In the genomic region with DNA sequence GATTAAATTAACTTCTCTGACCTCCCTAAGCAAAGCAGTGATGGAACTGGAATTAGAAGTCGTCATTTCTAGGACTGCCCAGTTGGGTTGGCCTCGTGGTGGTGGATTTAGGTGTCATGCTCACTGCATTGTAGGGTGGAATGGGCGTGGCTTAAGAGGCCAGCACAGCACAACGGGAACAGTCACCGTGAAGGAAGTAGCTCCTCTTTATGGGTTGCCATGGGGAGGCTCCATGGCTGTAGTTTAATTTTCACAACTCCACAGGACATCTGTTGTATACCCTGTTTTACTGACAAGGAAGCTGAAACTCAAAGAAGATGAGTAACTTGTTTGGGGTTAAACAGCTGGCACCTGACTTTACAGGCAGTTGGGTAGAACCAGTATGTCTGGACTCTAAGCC, we compare ENCODE assay signal across 8 cellular contexts.
DNase-seq lines count a peak whose midpoint lies in the region; ATAC-seq and TF ChIP-seq lines count a peak whose summit lies in the region.

No MANE protein-coding gene starts in this region.

- peaks cover 89% of the 10 kb centered on the region for H3K4me1 Mint-ChIP-seq in activated CD4-positive, alpha-beta T cell treated with anti-CD3 and anti-CD28 coated beads, Interleukin-2, amount 10 ng/mL, durations not matched to agents 7 days and 5 days
- no peaks in the 10 kb centered on the region for H3K4me1 Mint-ChIP-seq in Caco-2 (ENCODE audit: low read depth, unreplicated experiment)

- peak overlapping the region; percentile 89 for H3K27ac Mint-ChIP-seq in activated CD4-positive, alpha-beta T cell treated with anti-CD3 and anti-CD28 coated beads, Interleukin-2, amount 10 ng/mL, durations not matched to agents 7 days and 5 days
- H3K27ac Mint-ChIP-seq in Caco-2 (ENCODE audit: unreplicated experiment), result no peak overlapping the region

- POLR2A ChIA-PET in activated CD4-positive, alpha-beta T cell treated with anti-CD3 and anti-CD28 coated beads, Interleukin-2, amount 10 ng/mL, durations not matched to agents 7 days and 5 days (lab: Charles Lee), result interaction anchor here (0.6 to 1.0 kb wide), 3 partner anchors 9 to 975 kb away, joined by 3 to 4 read pairs (median 4); no protein-coding TSS in a partner anchor
- POLR2A ChIA-PET in Caco-2 (lab: Charles Lee), result no interaction called here

- no peaks in the 10 kb centered on the region for H3K9me3 ChIP-seq in Caco-2

- DNase-seq in activated CD4-positive, CD25-positive, alpha-beta regulatory T cell treated with anti-CD3 and anti-CD28 coated beads, Interleukin-2, amount 50 U/mL, for 72 hours, result no peak
- DNase-seq in activated CD4-positive, alpha-beta T cell treated with anti-CD3 and anti-CD28 coated beads, Interleukin-2, amount 10 ng/mL, durations not matched to agents 7 days and 5 days, result peak; percentile 67
- DNase-seq in left lobe of liver (ENCODE audit: low spot score) (no peak), NCI-H526 treated with DMSO at 0.1 percent for 48 hours (lab: John Stamatoyannopoulos, UW) (no peak), H7 (no peak), Caco-2 (no peak)

- no TSS peak for BruUV-seq in Caco-2 (replicated peaks; lab: Mats Ljungman, UMichigan)

- H3K4me3 ChIP-seq in H7 (ENCODE audit: insufficient read depth, low read depth, low read length), result no peak overlapping the region
- H3K4me3 ChIP-seq in Caco-2 (ENCODE audit: low read depth, low read length), result no peak overlapping the region

- ATAC-seq in activated CD4-positive, CD25-positive, alpha-beta regulatory T cell treated with anti-CD3 and anti-CD28 coated beads, Interleukin-2, amount 50 U/mL, for 24 hours, result peak; percentile 67 to 71
- ATAC-seq in HG03342 (IDR thresholded peaks at IDR 0.05; ENCODE audit: unreplicated experiment) (peak; percentile 61), left lobe of liver (peak; percentile 28)

- intact Hi-C loops in Caco-2 (cut with micrococcal nuclease; ENCODE audit: unreplicated experiment), result no loop called here

- peaks cover 90% of the 10 kb centered on the region for H3K36me3 Mint-ChIP-seq in activated CD4-positive, alpha-beta T cell treated with anti-CD3 and anti-CD28 coated beads, Interleukin-2, amount 10 ng/mL, durations not matched to agents 7 days and 5 days (ENCODE audit: low read depth)
- H3K36me3 Mint-ChIP-seq in Caco-2 (ENCODE audit: insufficient read depth, unreplicated experiment), result no peaks in the 10 kb centered on the region

- no peaks in the 10 kb centered on the region for H3K9me3 Mint-ChIP-seq in activated CD4-positive, alpha-beta T cell treated with anti-CD3 and anti-CD28 coated beads, Interleukin-2, amount 10 ng/mL, durations not matched to agents 7 days and 5 days
- H3K9me3 Mint-ChIP-seq in Caco-2 (ENCODE audit: unreplicated experiment), result no peaks in the 10 kb centered on the region

- H3K4me1 ChIP-seq in Caco-2, result no peaks in the 10 kb centered on the region

- H3K27me3 Mint-ChIP-seq in activated CD4-positive, alpha-beta T cell treated with anti-CD3 and anti-CD28 coated beads, Interleukin-2, amount 10 ng/mL, durations not matched to agents 7 days and 5 days, result no peaks in the 10 kb centered on the region
- peaks cover 21% of the 10 kb centered on the region for H3K27me3 Mint-ChIP-seq in Caco-2 (ENCODE audit: insufficient read depth, unreplicated experiment)

- CTCF ChIA-PET in activated CD4-positive, alpha-beta T cell treated with anti-CD3 and anti-CD28 coated beads, Interleukin-2, amount 10 ng/mL, durations not matched to agents 7 days and 5 days (lab: Charles Lee), result interaction anchor here (0.6 to 1.9 kb wide), 6 partner anchors 8 to 403 kb away, joined by 3 to 8 read pairs (median 3); no protein-coding TSS in a partner anchor
- CTCF ChIA-PET in Caco-2 (lab: Charles Lee), result no interaction called here

- H3K36me3 ChIP-seq in H7 (replicated peaks; ENCODE audit: control insufficient read depth, insufficient read depth, low read length) (no peaks in the 10 kb centered on the region), Caco-2 (ENCODE audit: control insufficient read depth, insufficient read depth, low read length) (no peaks in the 10 kb centered on the region)

- TF ChIP-seq CTCF in Caco-2 (IDR thresholded peaks at IDR 0.05; ENCODE audit: insufficient read depth in 1 of 2, low read depth in 1 of 2, low read length in 1 of 2, severe bottlenecking in 1 of 2, unreplicated experiment in 1 of 2), result no peak

- no peaks in the 10 kb centered on the region for H3K27me3 ChIP-seq in H7 (ENCODE audit: control insufficient read depth, insufficient read depth, low read length)
- H3K27me3 ChIP-seq in Caco-2 (replicated peaks; ENCODE audit: control insufficient read depth, insufficient read depth, low read length), result peaks cover 3% of the 10 kb centered on the region

- H3K4me3 Mint-ChIP-seq in activated CD4-positive, alpha-beta T cell treated with anti-CD3 and anti-CD28 coated beads, Interleukin-2, amount 10 ng/mL, durations not matched to agents 7 days and 5 days, result peak overlapping the region; percentile 40
- H3K4me3 Mint-ChIP-seq in Caco-2 (ENCODE audit: unreplicated experiment), result no peak overlapping the region
